Comparison of ENCODE assay signal across 10 cellular contexts in the genomic region with DNA sequence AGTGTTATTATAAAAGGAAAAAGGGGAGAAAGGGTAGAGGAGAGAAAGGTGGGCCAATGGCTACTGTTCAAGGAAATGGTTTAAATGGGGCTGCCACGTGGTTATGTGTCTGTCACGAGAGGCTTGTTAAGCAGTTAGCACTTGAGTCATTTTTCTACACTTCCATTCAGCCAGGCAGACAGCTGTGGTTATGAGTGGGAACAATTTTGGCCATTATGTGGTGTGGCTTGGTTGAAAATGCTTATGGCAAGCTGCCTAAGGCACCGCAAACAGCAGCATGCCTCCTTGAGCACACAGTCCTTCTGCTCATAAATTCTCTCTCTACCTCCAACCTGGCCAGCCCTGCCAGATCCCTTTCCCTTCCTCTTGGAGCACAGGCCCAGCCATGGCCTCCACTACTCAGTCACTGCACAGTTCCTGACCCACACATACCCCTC. TPM values are rescaled to one million over a fixed set of nuclear protein-coding genes. Genes with fewer than 3 reads are reported as not detected.
DNase-seq lines count a peak whose midpoint lies in the region; ATAC-seq and TF ChIP-seq lines count a peak whose summit lies in the region.
"Had no signal": no experiment of that assay in that cellular context is flagged by ENCODE, and none has a peak within 500 bp of the region (broad histone marks: within the 10 kb centered on the region; RNA-seq: fewer than 3 reads in every experiment).

No MANE protein-coding gene starts in this region.

- no peak for TF ChIP-seq CTCF in tibial artery (IDR thresholded peaks at IDR 0.05)

- no peak overlapping the region for H3K27ac ChIP-seq in mesendoderm (ENCODE audit: low read depth, low read length)
- no peak overlapping the region for H3K27ac ChIP-seq in tibial artery
- H3K27ac ChIP-seq: cardiac muscle cell, uterus had no signal

- no peak overlapping the region for H3K9ac ChIP-seq in mesendoderm (ENCODE audit: low read length)

- peaks cover 2% of the 10 kb centered on the region for H3K4me1 ChIP-seq in mesendoderm (ENCODE audit: control insufficient read depth, low read depth, low read length)
- H3K4me1 ChIP-seq in tibial artery: peaks cover 0 to 26% (median 22%) of the 10 kb centered on the region in 4 donors

- no peak overlapping the region for H3K23ac ChIP-seq in mesendoderm (ENCODE audit: low read length)

- no peak overlapping the region for H3K4me2 ChIP-seq in mesendoderm (ENCODE audit: low read length)

- H3K27me3 ChIP-seq in mesendoderm (ENCODE audit: insufficient read depth, low read length, poor library complexity) (no peaks in the 10 kb centered on the region), tibial artery (no peaks in the 10 kb centered on the region)
- H3K27me3 ChIP-seq: cardiac muscle cell, uterus had no signal

- no peaks in the 10 kb centered on the region for H3K9me3 ChIP-seq in tibial artery
- H3K9me3 ChIP-seq: uterus had no signal

- H2BK120ac ChIP-seq in mesendoderm (ENCODE audit: low read depth, low read length): no peak overlapping the region

- peaks cover 19% of the 10 kb centered on the region for H3K36me3 ChIP-seq in mesendoderm (ENCODE audit: control insufficient read depth, insufficient read depth, low read length)
- H3K36me3 ChIP-seq in tibial artery: peaks cover 27 to 51% (median 35%) of the 10 kb centered on the region in 3 donors
- H3K36me3 ChIP-seq: uterus had no signal

- no peak overlapping the region for H3K18ac ChIP-seq in mesendoderm (ENCODE audit: low read length)

- H3K4me1 Mint-ChIP-seq in activated naive CD4-positive, alpha-beta T cell treated with anti-CD3 and anti-CD28 coated beads, Interleukin-2, amount 10 ng/mL, durations not matched to agents 7 days and 5 days: peaks cover 37% of the 10 kb centered on the region
- peaks cover 36% of the 10 kb centered on the region for H3K4me1 Mint-ChIP-seq in activated naive CD4-positive, alpha-beta T cell treated with anti-CD3 and anti-CD28 coated beads for 36 hours (ENCODE audit: low read depth)
- H3K4me1 Mint-ChIP-seq in activated naive CD8-positive, alpha-beta T cell treated with anti-CD3 and anti-CD28 coated beads, Interleukin-2, amount 50 U/mL, for 24 hours: peaks cover 49% of the 10 kb centered on the region

- H2BK5ac ChIP-seq in mesendoderm (ENCODE audit: low read length): no peak overlapping the region

- H2AK5ac ChIP-seq in mesendoderm (ENCODE audit: low read length): no peak overlapping the region

- peaks cover 29% of the 10 kb centered on the region for H3K36me3 Mint-ChIP-seq in activated naive CD4-positive, alpha-beta T cell treated with anti-CD3 and anti-CD28 coated beads, Interleukin-2, amount 10 ng/mL, durations not matched to agents 7 days and 5 days
- peaks cover 33% of the 10 kb centered on the region for H3K36me3 Mint-ChIP-seq in activated naive CD4-positive, alpha-beta T cell treated with anti-CD3 and anti-CD28 coated beads for 36 hours (ENCODE audit: low read depth)
- H3K36me3 Mint-ChIP-seq in activated naive CD8-positive, alpha-beta T cell treated with anti-CD3 and anti-CD28 coated beads, Interleukin-2, amount 50 U/mL, for 24 hours (ENCODE audit: low read depth): peaks cover 60% of the 10 kb centered on the region

- no CpG with 5 or more reads among the region's 3 CpGs for WGBS in mesendoderm (ENCODE audit: extremely low coverage, insufficient coverage, low lambda C conversion rate)

- H3K79me1 ChIP-seq in mesendoderm (ENCODE audit: low read length): peaks cover 5% of the 10 kb centered on the region

- no peak overlapping the region for H3K4me3 Mint-ChIP-seq in activated naive CD4-positive, alpha-beta T cell treated with anti-CD3 and anti-CD28 coated beads, Interleukin-2, amount 10 ng/mL, durations not matched to agents 7 days and 5 days
- no peak overlapping the region for H3K4me3 Mint-ChIP-seq in activated naive CD4-positive, alpha-beta T cell treated with anti-CD3 and anti-CD28 coated beads for 36 hours
- H3K4me3 Mint-ChIP-seq in activated naive CD8-positive, alpha-beta T cell treated with anti-CD3 and anti-CD28 coated beads, Interleukin-2, amount 50 U/mL, for 24 hours: peak overlapping the region; percentile 47

- H3K79me2 ChIP-seq in mesendoderm (ENCODE audit: control insufficient read depth, insufficient read depth, low read length): peaks cover 11% of the 10 kb centered on the region

- no peaks in the 10 kb centered on the region for H3K9me3 Mint-ChIP-seq in activated naive CD4-positive, alpha-beta T cell treated with anti-CD3 and anti-CD28 coated beads, Interleukin-2, amount 10 ng/mL, durations not matched to agents 7 days and 5 days
- H3K9me3 Mint-ChIP-seq in activated naive CD4-positive, alpha-beta T cell treated with anti-CD3 and anti-CD28 coated beads for 36 hours: no peaks in the 10 kb centered on the region
- no peaks in the 10 kb centered on the region for H3K9me3 Mint-ChIP-seq in activated naive CD8-positive, alpha-beta T cell treated with anti-CD3 and anti-CD28 coated beads, Interleukin-2, amount 50 U/mL, for 24 hours

- H3K27me3 Mint-ChIP-seq in activated naive CD4-positive, alpha-beta T cell treated with anti-CD3 and anti-CD28 coated beads, Interleukin-2, amount 10 ng/mL, durations not matched to agents 7 days and 5 days: no peaks in the 10 kb centered on the region
- no peaks in the 10 kb centered on the region for H3K27me3 Mint-ChIP-seq in activated naive CD4-positive, alpha-beta T cell treated with anti-CD3 and anti-CD28 coated beads for 36 hours (ENCODE audit: low read depth)
- H3K27me3 Mint-ChIP-seq in activated naive CD8-positive, alpha-beta T cell treated with anti-CD3 and anti-CD28 coated beads, Interleukin-2, amount 50 U/mL, for 24 hours: no peaks in the 10 kb centered on the region

- H3K4me3 ChIP-seq in mesendoderm (ENCODE audit: low read length) (no peak overlapping the region), tibial artery (no peak overlapping the region)
- H3K4me3 ChIP-seq: cardiac muscle cell, uterus had no signal

- H3K4ac ChIP-seq in mesendoderm (ENCODE audit: low read depth, low read length): no peak overlapping the region

- H3K56ac ChIP-seq in mesendoderm (ENCODE audit: low read length): no peak overlapping the region

- intact Hi-C loops in activated naive CD4-positive, alpha-beta T cell treated with anti-CD3 and anti-CD28 coated beads for 36 hours (cut with micrococcal nuclease): no loop called here
- intact Hi-C loops in tibial artery (cut with DNase I; ENCODE audit: low total_unique reads): no loop called here

- H4K8ac ChIP-seq in mesendoderm (ENCODE audit: low read depth, low read length): no peak overlapping the region

- no peak for DNase-seq in activated naive CD4-positive, alpha-beta T cell treated with anti-CD3 and anti-CD28 coated beads, Interleukin-2, amount 10 ng/mL, durations not matched to agents 7 days and 5 days
- DNase-seq in activated naive CD4-positive, alpha-beta T cell treated with anti-CD3 and anti-CD28 coated beads for 36 hours: no peak
- DNase-seq in NCI-H187 (lab: John Stamatoyannopoulos, UW) (peak; percentile 57 to 65), stromal cell of bone marrow (ENCODE audit: low read depth) (peak; percentile 62), mesendoderm (no peak), tibial artery (no peak)
- DNase-seq in activated naive CD8-positive, alpha-beta T cell treated with anti-CD3 and anti-CD28 coated beads, Interleukin-2, amount 50 U/mL, for 24 hours: peak; percentile 48

- peak; percentile 31 for ATAC-seq in activated naive CD8-positive, alpha-beta T cell treated with anti-CD3 and anti-CD28 coated beads, Interleukin-2, amount 50 U/mL, for 24 hours
- no peak for ATAC-seq in GM21786 (IDR thresholded peaks at IDR 0.05; ENCODE audit: unreplicated experiment)

- peak overlapping the region; percentile 64 for H3K27ac Mint-ChIP-seq in activated naive CD4-positive, alpha-beta T cell treated with anti-CD3 and anti-CD28 coated beads, Interleukin-2, amount 10 ng/mL, durations not matched to agents 7 days and 5 days
- H3K27ac Mint-ChIP-seq in activated naive CD4-positive, alpha-beta T cell treated with anti-CD3 and anti-CD28 coated beads for 36 hours: no peak overlapping the region
- H3K27ac Mint-ChIP-seq in activated naive CD8-positive, alpha-beta T cell treated with anti-CD3 and anti-CD28 coated beads, Interleukin-2, amount 50 U/mL, for 24 hours: peak overlapping the region; percentile 64

- no peak overlapping the region for H2BK15ac ChIP-seq in mesendoderm (replicated peaks; ENCODE audit: low read depth)

- CTCF ChIA-PET in activated naive CD4-positive, alpha-beta T cell treated with anti-CD3 and anti-CD28 coated beads, Interleukin-2, amount 10 ng/mL, durations not matched to agents 7 days and 5 days (lab: Charles Lee): interaction anchor here (2.8 kb wide), 1 partner anchor 26 kb away, joined by 17 read pairs; no protein-coding TSS in a partner anchor
- CTCF ChIA-PET in activated naive CD4-positive, alpha-beta T cell treated with anti-CD3 and anti-CD28 coated beads for 36 hours (lab: Charles Lee): interaction anchor here (1.5 kb wide), 1 partner anchor 25 kb away, joined by 13 read pairs; no protein-coding TSS in a partner anchor

- no peak overlapping the region for H4K5ac ChIP-seq in mesendoderm (ENCODE audit: low read length)

RNA-seq across cellular contexts. Expression of gene SRM, which starts 3.2 kb away (rescaled TPM):
- total RNA-seq in activated naive CD4-positive, alpha-beta T cell treated with anti-CD3 and anti-CD28 coated beads for 36 hours: 100 to 1,000 TPM; 207 to 222 TPM
- 484 TPM for polyA plus RNA-seq in mesendoderm (2013, experiment 1 of 2)
- polyA plus RNA-seq in mesendoderm (2013, experiment 2 of 2): 453 TPM

RNA-seq across cellular contexts. Expression of gene MASP2, which starts 15.9 kb away (rescaled TPM):
- under 1 TPM; 0.17 to 0.31 TPM for total RNA-seq in activated naive CD4-positive, alpha-beta T cell treated with anti-CD3 and anti-CD28 coated beads for 36 hours
- 0.52 TPM for polyA plus RNA-seq in mesendoderm (2013, experiment 1 of 2)
- polyA plus RNA-seq in mesendoderm (2013, experiment 2 of 2): 0.38 TPM
- total RNA-seq: cardiac muscle cell, uterus had no signal

RNA-seq across cellular contexts. Expression of gene EXOSC10, which starts 36.7 kb away (rescaled TPM):
- 10 to 100 TPM; 57.9 to 59.3 TPM for total RNA-seq in activated naive CD4-positive, alpha-beta T cell treated with anti-CD3 and anti-CD28 coated beads for 36 hours
- 70.8 TPM for polyA plus RNA-seq in mesendoderm (2013, experiment 1 of 2)
- 71.5 TPM for polyA plus RNA-seq in mesendoderm (2013, experiment 2 of 2)

RNA-seq across cellular contexts. Expression of gene TARDBP, which starts 50.5 kb away (rescaled TPM):
- total RNA-seq in activated naive CD4-positive, alpha-beta T cell treated with anti-CD3 and anti-CD28 coated beads for 36 hours: 100 to 1,000 TPM; 158 to 159 TPM
- polyA plus RNA-seq in mesendoderm (2013, experiment 1 of 2): 297 TPM
- 294 TPM for polyA plus RNA-seq in mesendoderm (2013, experiment 2 of 2)

Comparison
In these comparisons a context has a peak if more than half of its experiments do, and no peak if none do; other contexts are left out.
1. DNase-seq: peak in NCI-H187 (2 of 2), activated naive CD8-positive, alpha-beta T cell treated with anti-CD3 and anti-CD28 coated beads, Interleukin-2, amount 50 U/mL, for 24 hours (single experiment) and stromal cell of bone marrow (single experiment); none in activated naive CD4-positive, alpha-beta T cell treated with anti-CD3 and anti-CD28 coated beads, Interleukin-2, amount 10 ng/mL, durations not matched to agents 7 days and 5 days (single experiment), activated naive CD4-positive, alpha-beta T cell treated with anti-CD3 and anti-CD28 coated beads for 36 hours (single experiment), mesendoderm (single experiment) and tibial artery (0 of 2).